Comparison of ENCODE assay signal across 20 cellular contexts in genomic region chr7:159034988-159035387, GRCh38.
A peak's percentile ranks its signal among the peaks of the same experiment; 100 is the strongest.
DNase-seq lines count a peak whose midpoint lies in the region; ATAC-seq lines count a peak whose summit lies in the region.
"Had no signal": no experiment of that assay in that cellular context is flagged by ENCODE, and none has a peak within 500 bp of the region (broad histone marks: within the 10 kb centered on the region; RNA-seq: fewer than 3 reads in every experiment).

No MANE protein-coding gene starts in this region.

- H2BK5ac ChIP-seq in trophoblast cell (ENCODE audit: low read depth, low read length, poor library complexity) = no peak overlapping the region

- H2BK120ac ChIP-seq in trophoblast cell (ENCODE audit: insufficient read depth, low read length, poor library complexity) = no peak overlapping the region

- no peak overlapping the region for H3K4me2 ChIP-seq in trophoblast cell (ENCODE audit: low read length)

- no peaks in the 10 kb centered on the region for H3K9me3 ChIP-seq in trophoblast cell (ENCODE audit: insufficient read depth, low read depth, low read length)

- peaks cover 16% of the 10 kb centered on the region for H3K27me3 Mint-ChIP-seq in activated CD4-positive, alpha-beta memory T cell treated with anti-CD3 and anti-CD28 coated beads, Interleukin-2, amount 10 ng/mL, durations not matched to agents 7 days and 5 days
- peaks cover 17% of the 10 kb centered on the region for H3K27me3 Mint-ChIP-seq in activated CD4-positive, alpha-beta memory T cell treated with anti-CD3 and anti-CD28 coated beads for 36 hours
- peaks cover 13% of the 10 kb centered on the region for H3K27me3 Mint-ChIP-seq in activated CD8-positive, alpha-beta memory T cell treated with anti-CD3 and anti-CD28 coated beads, Interleukin-2, amount 10 ng/mL, durations not matched to agents 7 days and 5 days

- H3K4me3 ChIP-seq in trophoblast cell (ENCODE audit: low read depth, low read length) = no peak overlapping the region

- H3K36me3 Mint-ChIP-seq in activated CD4-positive, alpha-beta memory T cell treated with anti-CD3 and anti-CD28 coated beads, Interleukin-2, amount 10 ng/mL, durations not matched to agents 7 days and 5 days (ENCODE audit: low read depth) = no peaks in the 10 kb centered on the region
- H3K36me3 Mint-ChIP-seq in activated CD4-positive, alpha-beta memory T cell treated with anti-CD3 and anti-CD28 coated beads for 36 hours = no peaks in the 10 kb centered on the region
- no peaks in the 10 kb centered on the region for H3K36me3 Mint-ChIP-seq in activated CD8-positive, alpha-beta memory T cell treated with anti-CD3 and anti-CD28 coated beads, Interleukin-2, amount 10 ng/mL, durations not matched to agents 7 days and 5 days
- H3K36me3 Mint-ChIP-seq: CD4-positive, CD25-positive, alpha-beta regulatory T cell had no signal

- ATAC-seq in activated CD8-positive, alpha-beta memory T cell treated with anti-CD3 and anti-CD28 coated beads, Interleukin-2, amount 10 ng/mL, durations not matched to agents 7 days and 5 days = no peak
- ATAC-seq in GM21515 (IDR thresholded peaks at IDR 0.05; ENCODE audit: unreplicated experiment) = no peak
- ATAC-seq: Right ventricle myocardium inferior had no signal

- H4K8ac ChIP-seq in trophoblast cell (ENCODE audit: low read depth, low read length) = no peak overlapping the region

- H3K4ac ChIP-seq in trophoblast cell (ENCODE audit: low read depth, low read length) = no peak overlapping the region

- H3K36me3 ChIP-seq in trophoblast cell (ENCODE audit: control insufficient read depth in 1 of 2, insufficient read depth in 2 of 2, low read length in 2 of 2) = no peaks in the 10 kb centered on the region

- H2BK12ac ChIP-seq in trophoblast cell (ENCODE audit: low read length) = no peak overlapping the region

- H3K4me1 ChIP-seq in trophoblast cell (ENCODE audit: control insufficient read depth in 1 of 2, insufficient read depth in 2 of 2, low read length in 2 of 2) = peaks cover 13 to 19% of the 10 kb centered on the region in 2 experiments

- WGBS in trophoblast cell (ENCODE audit: extremely low coverage, insufficient coverage, insufficient read length) = no CpG with 5 or more reads among the region's 9 CpGs

- no peak overlapping the region for H3K23ac ChIP-seq in trophoblast cell (ENCODE audit: low read length)

- no peak overlapping the region for H3K4me3 Mint-ChIP-seq in activated CD4-positive, alpha-beta memory T cell treated with anti-CD3 and anti-CD28 coated beads, Interleukin-2, amount 10 ng/mL, durations not matched to agents 7 days and 5 days
- H3K4me3 Mint-ChIP-seq in activated CD4-positive, alpha-beta memory T cell treated with anti-CD3 and anti-CD28 coated beads for 36 hours = no peak overlapping the region
- no peak overlapping the region for H3K4me3 Mint-ChIP-seq in activated CD8-positive, alpha-beta memory T cell treated with anti-CD3 and anti-CD28 coated beads, Interleukin-2, amount 10 ng/mL, durations not matched to agents 7 days and 5 days
- H3K4me3 Mint-ChIP-seq: CD4-positive, CD25-positive, alpha-beta regulatory T cell had no signal

- POLR2A ChIA-PET in activated CD4-positive, alpha-beta memory T cell treated with anti-CD3 and anti-CD28 coated beads, Interleukin-2, amount 10 ng/mL, durations not matched to agents 7 days and 5 days (lab: Charles Lee) = no interaction called here
- POLR2A ChIA-PET in activated CD4-positive, alpha-beta memory T cell treated with anti-CD3 and anti-CD28 coated beads for 36 hours (lab: Charles Lee) = no interaction called here

- peaks cover 5% of the 10 kb centered on the region for H3K79me1 ChIP-seq in trophoblast cell (ENCODE audit: low read length)

- H4K91ac ChIP-seq in trophoblast cell (ENCODE audit: low read depth, low read length) = no peak overlapping the region

- H4K12ac ChIP-seq in trophoblast cell (ENCODE audit: low read depth, low read length) = no peak overlapping the region

- no peak overlapping the region for H2AK5ac ChIP-seq in trophoblast cell (ENCODE audit: low read length)

- H3K27me3 ChIP-seq in trophoblast cell (ENCODE audit: insufficient read depth, low read length) = no peaks in the 10 kb centered on the region

- no peaks in the 10 kb centered on the region for H3K79me2 ChIP-seq in trophoblast cell (ENCODE audit: control insufficient read depth, insufficient read depth, low read length, poor library complexity)

- H3K18ac ChIP-seq in trophoblast cell (ENCODE audit: low read length) = no peak overlapping the region

- H3K27ac ChIP-seq in trophoblast cell (ENCODE audit: low read depth, low read length) = no peak overlapping the region
- H3K27ac ChIP-seq: 22Rv1 had no signal

- peak; percentile 9 for DNase-seq in activated CD4-positive, alpha-beta memory T cell treated with anti-CD3 and anti-CD28 coated beads, Interleukin-2, amount 10 ng/mL, durations not matched to agents 7 days and 5 days
- no peak for DNase-seq in activated CD4-positive, alpha-beta memory T cell treated with anti-CD3 and anti-CD28 coated beads for 36 hours
- DNase-seq in activated CD8-positive, alpha-beta memory T cell treated with anti-CD3 and anti-CD28 coated beads, Interleukin-2, amount 10 ng/mL, durations not matched to agents 7 days and 5 days = peak; percentile 37
- DNase-seq in mesenteric fat pad (ENCODE audit: low spot score) (peak; percentile 49), activated T-cell treated with anti-CD3 and anti-CD28 coated beads for 4 hours (no peak), trophoblast cell (no peak)
- DNase-seq in stimulated activated CD8-positive, alpha-beta memory T cell treated with anti-CD3 and anti-CD28 coated beads, Interleukin-4, amount 100 ng/mL, for 48 hours = peak; percentile 4
- DNase-seq: AML-193; CD4-positive, CD25-positive, alpha-beta regulatory T cell; HCEC 1CT; KBM-7; MM.1S; NCI-H1048; NCI-H1417 treated with DMSO at 0.1 percent for 48 hours; NCI-H187; NCI-H446; NCI-H526 treated with DMSO at 0.1 percent for 48 hours had no signal

- H3K9me3 Mint-ChIP-seq in activated CD4-positive, alpha-beta memory T cell treated with anti-CD3 and anti-CD28 coated beads, Interleukin-2, amount 10 ng/mL, durations not matched to agents 7 days and 5 days = no peaks in the 10 kb centered on the region
- no peaks in the 10 kb centered on the region for H3K9me3 Mint-ChIP-seq in activated CD4-positive, alpha-beta memory T cell treated with anti-CD3 and anti-CD28 coated beads for 36 hours
- H3K9me3 Mint-ChIP-seq in activated CD8-positive, alpha-beta memory T cell treated with anti-CD3 and anti-CD28 coated beads, Interleukin-2, amount 10 ng/mL, durations not matched to agents 7 days and 5 days (ENCODE audit: low read depth) = no peaks in the 10 kb centered on the region

- no peaks in the 10 kb centered on the region for H3K4me1 Mint-ChIP-seq in activated CD4-positive, alpha-beta memory T cell treated with anti-CD3 and anti-CD28 coated beads, Interleukin-2, amount 10 ng/mL, durations not matched to agents 7 days and 5 days
- H3K4me1 Mint-ChIP-seq in activated CD4-positive, alpha-beta memory T cell treated with anti-CD3 and anti-CD28 coated beads for 36 hours (ENCODE audit: low read depth) = no peaks in the 10 kb centered on the region
- H3K4me1 Mint-ChIP-seq in activated CD8-positive, alpha-beta memory T cell treated with anti-CD3 and anti-CD28 coated beads, Interleukin-2, amount 10 ng/mL, durations not matched to agents 7 days and 5 days = no peaks in the 10 kb centered on the region

- no peak overlapping the region for H2AFZ ChIP-seq in trophoblast cell (ENCODE audit: insufficient read depth, low read length, poor library complexity)

- no peak overlapping the region for H3K27ac Mint-ChIP-seq in activated CD4-positive, alpha-beta memory T cell treated with anti-CD3 and anti-CD28 coated beads, Interleukin-2, amount 10 ng/mL, durations not matched to agents 7 days and 5 days
- no peak overlapping the region for H3K27ac Mint-ChIP-seq in activated CD4-positive, alpha-beta memory T cell treated with anti-CD3 and anti-CD28 coated beads for 36 hours
- no peak overlapping the region for H3K27ac Mint-ChIP-seq in activated CD8-positive, alpha-beta memory T cell treated with anti-CD3 and anti-CD28 coated beads, Interleukin-2, amount 10 ng/mL, durations not matched to agents 7 days and 5 days
- H3K27ac Mint-ChIP-seq: CD4-positive, CD25-positive, alpha-beta regulatory T cell had no signal

- CTCF ChIA-PET in activated CD4-positive, alpha-beta memory T cell treated with anti-CD3 and anti-CD28 coated beads, Interleukin-2, amount 10 ng/mL, durations not matched to agents 7 days and 5 days (lab: Charles Lee) = no interaction called here
- CTCF ChIA-PET in activated CD4-positive, alpha-beta memory T cell treated with anti-CD3 and anti-CD28 coated beads for 36 hours (lab: Charles Lee) = no interaction called here
- CTCF ChIA-PET in activated CD8-positive, alpha-beta memory T cell treated with anti-CD3 and anti-CD28 coated beads, Interleukin-2, amount 10 ng/mL, durations not matched to agents 7 days and 5 days (lab: Charles Lee) = no interaction called here

- H3K9ac ChIP-seq in trophoblast cell (ENCODE audit: low read length) = no peak overlapping the region

- intact Hi-C loops in activated CD4-positive, alpha-beta memory T cell treated with anti-CD3 and anti-CD28 coated beads for 36 hours (cut with micrococcal nuclease) = no loop called here

- H3K14ac ChIP-seq in trophoblast cell (ENCODE audit: low read length) = no peak overlapping the region

Comparison
In these comparisons a context has a peak if more than half of its experiments do, and no peak if none do; other contexts are left out.
1. DNase-seq: peak in activated CD4-positive, alpha-beta memory T cell treated with anti-CD3 and anti-CD28 coated beads, Interleukin-2, amount 10 ng/mL, durations not matched to agents 7 days and 5 days (single experiment), activated CD8-positive, alpha-beta memory T cell treated with anti-CD3 and anti-CD28 coated beads, Interleukin-2, amount 10 ng/mL, durations not matched to agents 7 days and 5 days (single experiment), mesenteric fat pad (single experiment) and stimulated activated CD8-positive, alpha-beta memory T cell treated with anti-CD3 and anti-CD28 coated beads, Interleukin-4, amount 100 ng/mL, for 48 hours (single experiment); none in activated CD4-positive, alpha-beta memory T cell treated with anti-CD3 and anti-CD28 coated beads for 36 hours (single experiment), activated T-cell treated with anti-CD3 and anti-CD28 coated beads for 4 hours (single experiment) and trophoblast cell (0 of 2).